9 cellular contexts compared by ENCODE assay signal in the genomic region with DNA sequence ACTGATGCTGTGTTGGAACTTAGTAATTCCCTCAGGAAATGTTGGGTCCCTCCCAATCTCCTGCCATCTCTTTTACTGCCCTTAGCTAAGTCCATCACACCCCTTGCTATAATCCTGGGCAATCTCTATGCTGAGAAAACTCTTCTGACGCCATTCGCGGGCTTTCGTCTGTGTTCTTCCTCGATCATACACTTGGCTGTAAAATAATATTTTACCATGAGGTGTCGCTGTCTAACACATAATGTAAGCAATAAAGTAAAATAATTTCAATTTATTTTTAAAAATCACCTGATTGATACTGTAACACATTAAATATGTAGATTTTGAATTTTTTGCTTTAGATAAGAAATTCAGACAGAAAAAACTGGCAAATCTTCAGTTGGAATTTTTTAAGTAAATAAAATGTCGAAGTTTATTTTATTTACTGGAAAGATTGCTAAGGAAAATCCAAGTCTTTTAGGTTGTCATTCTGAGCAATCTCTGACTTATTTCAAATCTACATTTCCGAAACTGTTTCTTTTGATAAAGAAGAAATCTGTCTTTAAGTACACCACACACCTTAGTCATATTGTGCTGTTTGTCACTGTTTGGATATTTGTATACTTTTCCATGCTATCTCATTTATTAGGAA.
A peak's percentile ranks its signal among the peaks of the same experiment; 100 is the strongest.
DNase-seq lines count a peak whose midpoint lies in the region; ATAC-seq, FAIRE-seq and TF ChIP-seq lines count a peak whose summit lies in the region.
"Had no signal": no experiment of that assay in that cellular context is flagged by ENCODE, and none has a peak within 500 bp of the region (broad histone marks: within the 10 kb centered on the region; RNA-seq: fewer than 3 reads in every experiment).

No MANE protein-coding gene starts in this region.

- peak; percentile 98 for FAIRE-seq in islet of Langerhans (lab: Jason Lieb, UNC)

- TF ChIP-seq CTCF in CD4-positive, alpha-beta T cell (IDR thresholded peaks at IDR 0.05): peak; percentile 52
- peak; percentile 46 for TF ChIP-seq CTCF in astrocyte of the spinal cord (IDR thresholded peaks at IDR 0.05; ENCODE audit: low read depth, low read length)

- peaks cover 18% of the 10 kb centered on the region for H3K27me3 Mint-ChIP-seq in CD4-positive, alpha-beta T cell

- intact Hi-C loops in CD4-positive, alpha-beta T cell (cut with DNase I, micrococcal nuclease): loop anchor here (1.0 to 2.0 kb wide), 2 partner anchors 294 to 967 kb away; no protein-coding TSS in a partner anchor

- DNase-seq in CD4-positive, alpha-beta T cell: peak in 1 of 10 experiments; percentile 2
- DNase-seq in NCI-H2227 treated with DMSO at 0.1 percent for 48 hours (lab: John Stamatoyannopoulos, UW) (peak; percentile 46), astrocyte of the spinal cord (ENCODE audit: low read depth, low spot score) (peak; percentile 60), superior temporal gyrus (ENCODE audit: extremely low spot score) (peak; percentile 79)
- DNase-seq: left cardiac atrium had no signal

- no peaks in the 10 kb centered on the region for H3K9me3 ChIP-seq in CD4-positive, alpha-beta T cell (ENCODE audit: control insufficient read depth, low read length)

- H3K4me1 Mint-ChIP-seq in CD4-positive, alpha-beta T cell (ENCODE audit: low read depth): no peaks in the 10 kb centered on the region

- POLR2A ChIA-PET in CD4-positive, alpha-beta T cell (lab: Charles Lee): no interaction called here

- CTCF ChIA-PET in CD4-positive, alpha-beta T cell (lab: Charles Lee): interaction anchor here (0.6 kb wide), 1 partner anchor 343 kb away, joined by 3 read pairs; no protein-coding TSS in a partner anchor

- no peaks in the 10 kb centered on the region for H3K9me3 Mint-ChIP-seq in CD4-positive, alpha-beta T cell

- H3K4me3 ChIP-seq in astrocyte of the spinal cord (ENCODE audit: low read depth, low read length): no peak overlapping the region

- H3K4me3 Mint-ChIP-seq in CD4-positive, alpha-beta T cell: no peak overlapping the region

- H3K36me3 Mint-ChIP-seq in CD4-positive, alpha-beta T cell (ENCODE audit: low read depth): no peaks in the 10 kb centered on the region

- ATAC-seq in CD4-positive, alpha-beta T cell (ENCODE audit: poor library complexity): peak; percentile 32
- ATAC-seq in GM18907 (IDR thresholded peaks at IDR 0.05; ENCODE audit: unreplicated experiment): peak; percentile 60
- no peak for ATAC-seq in HG02981 (IDR thresholded peaks at IDR 0.05; ENCODE audit: unreplicated experiment)
- no peak for ATAC-seq in HG02870 (IDR thresholded peaks at IDR 0.05; ENCODE audit: unreplicated experiment)

- H3K27ac Mint-ChIP-seq in CD4-positive, alpha-beta T cell: no peak overlapping the region

- peaks cover 5% of the 10 kb centered on the region for H3K27me3 ChIP-seq in CD4-positive, alpha-beta T cell (ENCODE audit: control insufficient read depth, insufficient read depth, low read length)

- in situ Hi-C loops in astrocyte of the spinal cord (cut with HindIII; ENCODE audit: low sequenced_read_pairs): no loop called here

- H3K27ac ChIP-seq in CD4-positive, alpha-beta T cell (ENCODE audit: low read depth, low read length): no peak overlapping the region

Comparison
In these comparisons a context has a peak if more than half of its experiments do, and no peak if none do; other contexts are left out.
1. ATAC-seq: peak in CD4-positive, alpha-beta T cell (single experiment) and GM18907 (single experiment); none in HG02981 (single experiment) and HG02870 (single experiment).